In genomic region chr15:92820233-92821021, GRCh38 we compare ENCODE assay signal across 8 cellular contexts.
DNase-seq lines count a peak whose midpoint lies in the region; ATAC-seq lines count a peak whose summit lies in the region.

No MANE protein-coding gene starts in this region.

- peaks cover 40% of the 10 kb centered on the region for H3K4me1 Mint-ChIP-seq in activated T-helper 17 cell treated with anti-CD3 and anti-CD28 coated beads, Interleukin-2, amount 50 U/mL, for 72 hours
- peaks cover 41% of the 10 kb centered on the region in 2 donors for H3K4me1 Mint-ChIP-seq in natural killer cell treated with Interleukin-12 subunit alpha and Interleukin-12 subunit beta and Interleukin-15 and Interleukin-18, amount 100 ng/mL, for 72 hours (ENCODE audit: low read depth in 2 of 2)

- H3K4me3 Mint-ChIP-seq in activated T-helper 17 cell treated with anti-CD3 and anti-CD28 coated beads, Interleukin-2, amount 50 U/mL, for 72 hours = peak overlapping the region; percentile 73
- peak overlapping the region; percentile 91 for H3K4me3 Mint-ChIP-seq in natural killer cell treated with Interleukin-12 subunit alpha and Interleukin-12 subunit beta and Interleukin-15 and Interleukin-18, amount 100 ng/mL, for 72 hours

- H3K36me3 Mint-ChIP-seq in activated T-helper 17 cell treated with anti-CD3 and anti-CD28 coated beads, Interleukin-2, amount 50 U/mL, for 72 hours (ENCODE audit: low read depth) = peaks cover 12% of the 10 kb centered on the region
- no peaks in the 10 kb centered on the region for H3K36me3 Mint-ChIP-seq in natural killer cell treated with Interleukin-12 subunit alpha and Interleukin-12 subunit beta and Interleukin-15 and Interleukin-18, amount 100 ng/mL, for 72 hours

- ATAC-seq in activated T-helper 17 cell treated with anti-CD3 and anti-CD28 coated beads, Interleukin-2, amount 50 U/mL, for 72 hours (replicated peaks) = peak; percentile 75
- peak; percentile 85 to 93 for ATAC-seq in natural killer cell treated with Interleukin-12 subunit alpha and Interleukin-12 subunit beta and Interleukin-15 and Interleukin-18, amount 100 ng/mL, for 72 hours

- H3K9me3 Mint-ChIP-seq in activated T-helper 17 cell treated with anti-CD3 and anti-CD28 coated beads, Interleukin-2, amount 50 U/mL, for 72 hours = no peaks in the 10 kb centered on the region
- H3K9me3 Mint-ChIP-seq in natural killer cell treated with Interleukin-12 subunit alpha and Interleukin-12 subunit beta and Interleukin-15 and Interleukin-18, amount 100 ng/mL, for 72 hours = no peaks in the 10 kb centered on the region

- peak overlapping the region; percentile 98 for H3K27ac Mint-ChIP-seq in activated T-helper 17 cell treated with anti-CD3 and anti-CD28 coated beads, Interleukin-2, amount 50 U/mL, for 72 hours
- H3K27ac Mint-ChIP-seq in natural killer cell treated with Interleukin-12 subunit alpha and Interleukin-12 subunit beta and Interleukin-15 and Interleukin-18, amount 100 ng/mL, for 72 hours = peak overlapping the region; percentile 95 to 98

- H3K27me3 Mint-ChIP-seq in activated T-helper 17 cell treated with anti-CD3 and anti-CD28 coated beads, Interleukin-2, amount 50 U/mL, for 72 hours = no peaks in the 10 kb centered on the region
- H3K27me3 Mint-ChIP-seq in natural killer cell treated with Interleukin-12 subunit alpha and Interleukin-12 subunit beta and Interleukin-15 and Interleukin-18, amount 100 ng/mL, for 72 hours = no peaks in the 10 kb centered on the region

- peak; percentile 98 for DNase-seq in ELF-1 (ENCODE audit: low read depth, low spot score)
- peak; percentile 81 for DNase-seq in H4 (ENCODE audit: low spot score)
- DNase-seq in LHCN-M2 (ENCODE audit: low read depth) = peak; percentile 92
- peak; percentile 92 for DNase-seq in RKO (ENCODE audit: low spot score)
- DNase-seq in fibroblast of peridontal ligament (ENCODE audit: extremely low read depth) = peak; percentile 88
- DNase-seq in natural killer cell treated with Interleukin-12 subunit alpha and Interleukin-12 subunit beta and Interleukin-15 and Interleukin-18, amount 100 ng/mL, for 72 hours (ENCODE audit: low spot score) = peak; percentile 92
- DNase-seq in stimulated activated naive CD4-positive, alpha-beta T cell treated with Interleukin-2 at 50 U/mL for 16 hours (lab: John Stamatoyannopoulos, UW) = peak; percentile 80

Comparison
In these comparisons a context has a peak if more than half of its experiments do, and no peak if none do; other contexts are left out.
1. Peak in every context shown above with its lines: DNase-seq and ATAC-seq.